12 cellular contexts compared by ENCODE assay signal in the genomic region with DNA sequence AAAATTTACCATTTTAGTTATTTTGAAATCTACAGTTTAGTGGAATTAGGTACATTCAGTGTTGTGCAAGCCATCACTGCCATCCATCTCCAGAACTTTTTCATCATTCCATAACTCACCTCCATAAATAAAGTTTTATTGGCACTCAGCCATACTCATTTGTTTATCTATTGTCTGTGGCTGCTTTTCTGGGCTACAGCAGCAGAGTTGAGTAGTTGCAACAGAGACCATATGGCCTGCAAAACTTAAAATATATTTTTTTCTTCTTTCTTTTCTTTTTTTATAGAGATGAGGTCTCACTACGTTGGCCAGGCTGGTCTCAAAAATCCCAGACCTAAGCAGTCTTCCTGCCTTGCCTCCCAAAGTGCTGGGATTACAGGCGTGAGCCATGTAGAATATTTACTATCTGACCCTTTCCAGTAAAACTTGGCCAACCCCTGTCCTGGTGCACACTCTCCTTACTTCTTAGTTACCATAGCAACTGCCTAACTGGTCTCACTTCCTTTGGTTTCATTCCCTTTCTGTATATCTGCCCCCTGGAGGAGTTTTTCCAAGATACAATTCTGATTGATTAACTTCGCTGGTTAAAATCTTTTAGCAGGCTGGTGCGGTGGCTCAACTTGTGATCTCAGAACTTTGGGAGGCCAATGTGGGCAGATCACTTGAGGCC.
DNase-seq lines count a peak whose midpoint lies in the region; ATAC-seq, FAIRE-seq and TF ChIP-seq lines count a peak whose summit lies in the region.
"Had no signal": no experiment of that assay in that cellular context is flagged by ENCODE, and none has a peak within 500 bp of the region (broad histone marks: within the 10 kb centered on the region; RNA-seq: fewer than 3 reads in every experiment).

No MANE protein-coding gene starts in this region.

- H3K27ac Mint-ChIP-seq in astrocyte (ENCODE audit: unreplicated experiment), result no peak overlapping the region
- H3K27ac Mint-ChIP-seq: nephron progenitor cell, T-helper 17 cell had no signal

- TF ChIP-seq EP300 in tibial nerve (IDR thresholded peaks at IDR 0.05), result no peak

- H3K4me1 ChIP-seq in ACC112 (ENCODE audit: control insufficient read depth, insufficient read depth, low read length, unreplicated experiment) (peaks cover 32% of the 10 kb centered on the region), astrocyte (ENCODE audit: insufficient read depth, low read length) (peaks cover 34% of the 10 kb centered on the region), tibial nerve (peaks cover 0 to 29% (median 6%) of the 10 kb centered on the region in 4 donors)

- H3K36me3 Mint-ChIP-seq in astrocyte (ENCODE audit: low read depth, unreplicated experiment), result peaks cover under 1% of the 10 kb centered on the region

- TF ChIP-seq POLR2A in tibial nerve (IDR thresholded peaks at IDR 0.05), result no peak

- H3K9me3 ChIP-seq in astrocyte (ENCODE audit: insufficient read depth, low read depth, low read length) (no peaks in the 10 kb centered on the region), tibial nerve (no peaks in the 10 kb centered on the region)

- TF ChIP-seq CTCF in astrocyte (IDR thresholded peaks at IDR 0.05; ENCODE audit: insufficient read depth, low read depth, low read length) (peak; percentile 15), tibial nerve (IDR thresholded peaks at IDR 0.05) (no peak)

- H2AFZ ChIP-seq in ACC112 (ENCODE audit: low read length, unreplicated experiment), result no peak overlapping the region
- H2AFZ ChIP-seq in astrocyte (ENCODE audit: low read depth, low read length), result no peak overlapping the region

- H3K4me3 ChIP-seq in ACC112 (ENCODE audit: low read depth, low read length) (no peak overlapping the region), H7 (ENCODE audit: insufficient read depth, low read depth, low read length) (no peak overlapping the region), astrocyte (ENCODE audit: insufficient read depth, low read depth, low read length) (no peak overlapping the region), tibial nerve (no peak overlapping the region)

- peaks cover 17% of the 10 kb centered on the region for H4K20me1 ChIP-seq in astrocyte (ENCODE audit: insufficient read depth, low read length)

- H3K27me3 ChIP-seq in ACC112 (ENCODE audit: insufficient read depth, low read length) (no peaks in the 10 kb centered on the region), H7 (ENCODE audit: control insufficient read depth, insufficient read depth, low read length) (no peaks in the 10 kb centered on the region), astrocyte (ENCODE audit: insufficient read depth, low read length) (no peaks in the 10 kb centered on the region), tibial nerve (no peaks in the 10 kb centered on the region)

- H3K9ac ChIP-seq in astrocyte (ENCODE audit: low read length), result no peak overlapping the region

- ATAC-seq in GM18519 (IDR thresholded peaks at IDR 0.05; ENCODE audit: low FRiP score, unreplicated experiment) (no peak), HG03520 (IDR thresholded peaks at IDR 0.05; ENCODE audit: unreplicated experiment) (no peak)
- ATAC-seq: T-helper 17 cell had no signal

- WGBS in tibial nerve, 2 donors, result 83 to 84% methylated on average over 4 of the region's 4 CpGs

- H3K9me3 Mint-ChIP-seq in astrocyte (ENCODE audit: unreplicated experiment), result no peaks in the 10 kb centered on the region
- H3K9me3 Mint-ChIP-seq: nephron progenitor cell had no signal

- H3K4me3 Mint-ChIP-seq in astrocyte (ENCODE audit: unreplicated experiment), result no peak overlapping the region
- H3K4me3 Mint-ChIP-seq: nephron progenitor cell, T-helper 17 cell had no signal

- no peaks in the 10 kb centered on the region for H3K36me3 ChIP-seq in ACC112 (ENCODE audit: insufficient read depth, low read length)
- H3K36me3 ChIP-seq in H7 (replicated peaks; ENCODE audit: control insufficient read depth, insufficient read depth, low read length), result no peaks in the 10 kb centered on the region
- H3K36me3 ChIP-seq in astrocyte (ENCODE audit: insufficient read depth, low read length), result no peaks in the 10 kb centered on the region
- H3K36me3 ChIP-seq in tibial nerve, result peaks cover 0 to 8% (median 0%) of the 10 kb centered on the region in 3 donors

- DNase-seq in H7 (peak; percentile 76), astrocyte (ENCODE audit: low read depth) (peak; percentile 65), iPS-NIHi7 (ENCODE audit: extremely low spot score) (peak; percentile 55), tibial nerve (ENCODE audit: low spot score in 2 of 2) (no peak), NCI-H1092 (lab: John Stamatoyannopoulos, UW) (no peak)
- DNase-seq: activated effector memory CD4-positive, alpha-beta T cell treated with Interleukin-2 at 50 U/mL for 16 hours; NCI-H146; nephron progenitor cell; T-helper 17 cell had no signal

- peaks cover 27% of the 10 kb centered on the region for H3K4me1 Mint-ChIP-seq in astrocyte (ENCODE audit: low read depth, unreplicated experiment)

- peaks cover 11% of the 10 kb centered on the region for H3K79me2 ChIP-seq in ACC112 (ENCODE audit: control insufficient read depth, insufficient read depth, low read length, unreplicated experiment)
- peaks cover 28% of the 10 kb centered on the region for H3K79me2 ChIP-seq in astrocyte (ENCODE audit: insufficient read depth, low read length)

- H3K27ac ChIP-seq in ACC112 (ENCODE audit: low read depth, low read length) (peak overlapping the region; percentile 58), astrocyte (ENCODE audit: low read depth, low read length) (no peak overlapping the region), tibial nerve (no peak overlapping the region)

- H3K27me3 Mint-ChIP-seq in astrocyte (ENCODE audit: low read depth, unreplicated experiment), result no peaks in the 10 kb centered on the region
- H3K27me3 Mint-ChIP-seq: T-helper 17 cell had no signal

- FAIRE-seq in astrocyte (lab: Jason Lieb, UNC), result no peak

- H3K4me2 ChIP-seq in astrocyte (ENCODE audit: low read length), result peak overlapping the region; percentile 3

Comparison
In these comparisons a context has a peak if more than half of its experiments do, and no peak if none do; other contexts are left out.
1. DNase-seq: peak in H7 (single experiment), astrocyte (single experiment) and iPS-NIHi7 (single experiment); none in tibial nerve (0 of 2) and NCI-H1092 (single experiment).